8 cellular contexts compared by ENCODE assay signal in the genomic region with DNA sequence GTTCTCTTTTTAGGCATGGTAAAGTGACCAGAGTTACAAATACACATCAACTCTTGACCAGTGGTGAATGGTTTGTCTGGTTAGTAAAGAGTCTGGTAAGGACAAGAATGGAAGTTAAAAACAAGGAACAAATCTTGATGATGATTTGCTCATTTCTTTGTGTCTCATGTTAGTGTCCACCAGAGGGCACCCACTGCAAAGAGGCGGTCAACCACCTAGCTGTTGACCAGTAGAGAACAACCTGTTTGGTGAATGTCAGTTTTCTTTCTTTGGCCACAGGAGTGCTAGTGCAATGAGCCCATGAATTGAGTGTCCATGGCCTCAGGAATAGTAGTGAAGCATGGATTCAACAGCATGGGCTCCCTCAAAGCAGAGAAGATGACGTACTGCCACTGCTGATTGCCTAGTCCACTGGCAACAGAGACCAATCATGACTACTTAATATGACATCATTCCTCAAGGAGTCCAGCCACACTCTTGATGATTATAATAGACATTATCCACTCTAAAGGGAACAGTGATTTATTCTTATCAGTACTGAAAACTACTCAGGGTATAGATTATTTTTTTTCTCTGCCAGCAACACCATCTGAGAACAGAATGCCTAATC. TPM values are rescaled to one million over a fixed set of nuclear protein-coding genes. Genes with fewer than 3 reads are reported as not detected.
DNase-seq lines count a peak whose midpoint lies in the region; ATAC-seq, FAIRE-seq and TF ChIP-seq lines count a peak whose summit lies in the region.

No MANE protein-coding gene starts in this region.

- TF ChIP-seq EP300 in H1 (IDR thresholded peaks at IDR 0.05; ENCODE audit: borderline replicate concordance in 1 of 2, low read depth in 2 of 2, low read length in 2 of 2): no peak

- H3K4ac ChIP-seq in H1 (replicated peaks; ENCODE audit: insufficient read length, low read depth, low read length): no peak overlapping the region

- H3K36me3 Mint-ChIP-seq in effector memory CD8-positive, alpha-beta T cell (ENCODE audit: insufficient read depth): no peaks in the 10 kb centered on the region

- TF ChIP-seq CTCF in H1 (IDR thresholded peaks at IDR 0.05; ENCODE audit: control extremely low read depth in 1 of 3, insufficient read depth in 1 of 3, low read depth in 1 of 3, low read length in 3 of 3) (peak; percentile 47 to 95 (median 92)), osteoblast (IDR thresholded peaks at IDR 0.05; ENCODE audit: extremely low read depth, low read depth, low read length) (peak; percentile 42)

- ATAC-seq in GM21529 (IDR thresholded peaks at IDR 0.05; ENCODE audit: unreplicated experiment) (peak; percentile 56), GM21576 (IDR thresholded peaks at IDR 0.05; ENCODE audit: unreplicated experiment) (no peak)
- ATAC-seq in effector memory CD8-positive, alpha-beta T cell (replicated peaks): no peak

- H2AFZ ChIP-seq in H1 (ENCODE audit: low read length) (no peak overlapping the region; the same call in 1 of the 2 replicates), osteoblast (ENCODE audit: low read length) (no peak overlapping the region)

- H3K4me1 Mint-ChIP-seq in effector memory CD8-positive, alpha-beta T cell (ENCODE audit: low read depth in 2 of 2): no peaks in the 10 kb centered on the region

- H2BK120ac ChIP-seq in H1 (replicated peaks; ENCODE audit: low read depth, low read length): no peak overlapping the region

- in situ Hi-C loops in G401 (cut with HindIII; ENCODE audit: low sequenced_read_pairs): no loop called here

- H2BK12ac ChIP-seq in H1 (ENCODE audit: low read depth, low read length): no peak overlapping the region

- no peak overlapping the region for H4K5ac ChIP-seq in H1 (ENCODE audit: insufficient read length, low read depth, low read length)

- no peak overlapping the region for H3K9ac ChIP-seq in H1 (replicated peaks in 1 of 4; ENCODE audit: extremely low read depth in 1 of 4, low read depth in 3 of 4, low read length in 3 of 4)

- no peak overlapping the region for H3K4me3 Mint-ChIP-seq in effector memory CD8-positive, alpha-beta T cell

- POLR2A ChIA-PET in H1 (lab: Charles Lee; ENCODE audit: partially characterized antibody): no interaction called here

- H3K27me3 Mint-ChIP-seq in effector memory CD8-positive, alpha-beta T cell: no peaks in the 10 kb centered on the region

- H4K8ac ChIP-seq in H1 (ENCODE audit: extremely low read depth, insufficient read depth, low read length): no peak overlapping the region

- TF ChIP-seq POLR2A in H1 (IDR thresholded peaks at IDR 0.05; ENCODE audit: control extremely low read depth in 1 of 2, low read depth in 2 of 2, low read length in 2 of 2): no peak

- no peak overlapping the region for H2BK20ac ChIP-seq in H1 (ENCODE audit: low read length)

- no peaks in the 10 kb centered on the region for H3K36me3 ChIP-seq in H1 (ENCODE audit: control insufficient read depth in 2 of 4, insufficient read depth in 4 of 4, low read length in 3 of 4)
- no peaks in the 10 kb centered on the region for H3K36me3 ChIP-seq in osteoblast (ENCODE audit: insufficient read depth, low read length)

- no peaks in the 10 kb centered on the region for H3K23me2 ChIP-seq in H1 (ENCODE audit: low read depth, low read length)

- 38% methylated on average over 2 of the region's 2 CpGs; no CpG with 5 or more reads in 1 of the 2 experiments for WGBS in H1 (ENCODE audit: extremely low coverage in 1 of 2, insufficient coverage in 1 of 2, insufficient read length in 1 of 2, insufficient replicate concordance in 2 of 2, low coverage in 1 of 2, low lambda C conversion rate in 2 of 2, missing lambda C conversion rate in 1 of 2), 2 experiments

- H3K9me3 Mint-ChIP-seq in effector memory CD8-positive, alpha-beta T cell: peaks cover 7 to 8% of the 10 kb centered on the region in 2 donors

- H3K4me3 ChIP-seq in H1 (ENCODE audit: extremely low read depth in 1 of 4, insufficient read depth in 2 of 4, low read depth in 3 of 4, low read length in 4 of 4) (no peak overlapping the region), osteoblast (ENCODE audit: insufficient read depth, low read length) (no peak overlapping the region)

- H3K9me3 ChIP-seq in H1 (ENCODE audit: insufficient read depth in 2 of 2, low read depth in 1 of 2, low read length in 1 of 2) (no peaks in the 10 kb centered on the region), osteoblast (ENCODE audit: low read depth, low read length) (no peaks in the 10 kb centered on the region)

- no peak overlapping the region for H3K4me2 ChIP-seq in H1 (ENCODE audit: insufficient read depth in 1 of 2, low read depth in 2 of 2, low read length in 2 of 2)
- H3K4me2 ChIP-seq in osteoblast (ENCODE audit: insufficient read depth, low read length): no peak overlapping the region

- H3K18ac ChIP-seq in H1 (ENCODE audit: extremely low read depth, low read length): no peak overlapping the region

- no peak overlapping the region for H3K27ac Mint-ChIP-seq in effector memory CD8-positive, alpha-beta T cell

- no peak overlapping the region for H3K56ac ChIP-seq in H1 (replicated peaks; ENCODE audit: insufficient read length, low read depth, low read length)

- no peak overlapping the region for H3K23ac ChIP-seq in H1 (ENCODE audit: insufficient read length)

- no peak overlapping the region for H2BK5ac ChIP-seq in H1 (ENCODE audit: low read depth, low read length)

- CTCF ChIA-PET in H1 (lab: Charles Lee; ENCODE audit: partially characterized antibody): interaction anchor here (0.7 to 1.2 kb wide), 6 partner anchors 11 to 210 kb away, joined by 3 to 6 read pairs (median 3); partner anchors contain the start of gene CNTN6

- H3K4me1 ChIP-seq in H1 (replicated peaks in 1 of 4; ENCODE audit: control insufficient read depth in 3 of 4, insufficient read depth in 4 of 4, low read length in 3 of 4) (no peaks in the 10 kb centered on the region), osteoblast (ENCODE audit: insufficient read depth, low read length) (no peaks in the 10 kb centered on the region)

- DNase-seq in G401 (ENCODE audit: low spot score) (peak; percentile 73), NCI-H526 (lab: John Stamatoyannopoulos, UW) (peak; percentile 30 to 70), H1 (ENCODE audit: low read depth in 1 of 2, low spot score in 2 of 2) (peak in 1 of 2 experiments; percentile 53), osteoblast (ENCODE audit: insufficient read length, low spot score, missing footprints) (no peak), occipital lobe (lab: John Stamatoyannopoulos, UW) (no peak)
- DNase-seq in effector memory CD8-positive, alpha-beta T cell: no peak

- H3K14ac ChIP-seq in H1 (ENCODE audit: insufficient read length): no peak overlapping the region

- H4K91ac ChIP-seq in H1 (replicated peaks; ENCODE audit: insufficient read length, low read length): no peak overlapping the region

- H3K27me3 ChIP-seq in H1 (replicated peaks in 1 of 4; ENCODE audit: control insufficient read depth in 3 of 4, extremely low read depth in 1 of 4, insufficient read depth in 3 of 4, low read length in 3 of 4) (no peaks in the 10 kb centered on the region), osteoblast (ENCODE audit: insufficient read depth, low read length) (no peaks in the 10 kb centered on the region)

- no peak overlapping the region for H3K27ac ChIP-seq in H1 (ENCODE audit: low read depth, low read length)
- H3K27ac ChIP-seq in osteoblast (ENCODE audit: low read depth, low read length): no peak overlapping the region

- no peak overlapping the region for H2AK5ac ChIP-seq in H1 (ENCODE audit: low read depth, low read length)

- peak; percentile 93 to 96 for TF ChIP-seq RAD21 in H1 (IDR thresholded peaks at IDR 0.05 in 1 of 2, conservative IDR thresholded peaks at IDR 0.05 in 1 of 2; ENCODE audit: low read depth in 2 of 2, low read length in 2 of 2)

- H4K20me1 ChIP-seq in H1 (replicated peaks in 1 of 2; ENCODE audit: control insufficient read depth in 1 of 2, insufficient read depth in 2 of 2, low read length in 2 of 2) (no peaks in the 10 kb centered on the region), osteoblast (ENCODE audit: insufficient read depth, low read length) (no peaks in the 10 kb centered on the region)

- FAIRE-seq in H1 (lab: Jason Lieb, UNC): peak; percentile 98

- H3K79me1 ChIP-seq in H1 (ENCODE audit: low read depth, low read length): no peaks in the 10 kb centered on the region

- no peaks in the 10 kb centered on the region for H3K79me2 ChIP-seq in H1 (ENCODE audit: control insufficient read depth in 1 of 2, insufficient read depth in 2 of 2, low read length in 2 of 2)
- H3K79me2 ChIP-seq in osteoblast (ENCODE audit: insufficient read depth, low read length): no peaks in the 10 kb centered on the region

- no peak overlapping the region for H2BK15ac ChIP-seq in H1 (ENCODE audit: low read length)

TF ChIP-seq in H1, 55 proteins besides CTCF, POLR2A, EP300 and RAD21:
- TF ChIP-seq CREB1 (IDR thresholded peaks at IDR 0.05) (peak; percentile 52), SRF (IDR thresholded peaks at IDR 0.05; ENCODE audit: low read depth, low read length) (no peak)

RNA-seq across cellular contexts. Expression of gene CNTN6, which starts 10.7 kb away (rescaled TPM):
- total RNA-seq in G401 (2014; rRNA removed; shearing (Covaris generic)): not detected in 2 replicates
- total RNA-seq in H1 (2021; fragmentation: NEBNext Ultra II Directional; extraction: Animal tissue kit (Norgen Biotek cat#: 25700)): not detected in 2 replicates
- polyA plus RNA-seq in H1 (2011; rRNA removed): not detected in 2 replicates
- not detected for polyA plus RNA-seq in H1 (2011; cell fraction: cytosol; rRNA removed)
- polyA plus RNA-seq in H1 (2011; cell fraction: nucleus; rRNA removed): not detected
- not detected in 4 replicates for polyA plus RNA-seq in H1 (2012, experiment 1 of 2)
- polyA plus RNA-seq in H1 (2012, experiment 2 of 2): not detected
- not detected for polyA plus RNA-seq in H1 (2013, experiment 1 of 2)
- polyA plus RNA-seq in H1 (2013, experiment 2 of 2): 0.02 TPM
- polyA minus RNA-seq in H1 (2011; rRNA and poly(A)+ RNA removed): not detected in 2 replicates
- polyA minus RNA-seq in H1 (2011; cell fraction: cytosol; rRNA and poly(A)+ RNA removed): not detected
- polyA minus RNA-seq in H1 (2011; cell fraction: nucleus; rRNA and poly(A)+ RNA removed): not detected
- total RNA-seq in osteoblast: under 0.01 TPM in 1 of 2 replicates, not detected in the other
- 4.7 TPM for total RNA-seq in occipital lobe

Comparison
In these comparisons a context has a peak if more than half of its experiments do, and no peak if none do; other contexts are left out.
1. DNase-seq: peak in G401 (single experiment) and NCI-H526 (2 of 2); none in osteoblast (single experiment), occipital lobe (single experiment) and effector memory CD8-positive, alpha-beta T cell (0 of 3).